ENCODE assay signal across 8 cellular contexts in genomic region chr12:117236456-117237001, GRCh38. TPM values are rescaled to one million over a fixed set of nuclear protein-coding genes. Genes with fewer than 3 reads are reported as not detected.
DNase-seq lines count a peak whose midpoint lies in the region; ATAC-seq and TF ChIP-seq lines count a peak whose summit lies in the region.

No MANE protein-coding gene starts in this region.

- WGBS in SK-N-SH (ENCODE audit: low lambda C conversion rate) = 20% methylated on average over 6 of the region's 13 CpGs

- H3K4me3 ChIP-seq in SK-N-SH (ENCODE audit: low read depth in 2 of 2, low read length in 1 of 2) (no peak overlapping the region; a peak in 1 of 4 replicates), right atrium auricular region (no peak overlapping the region)

- H2AFZ ChIP-seq in SK-N-SH (ENCODE audit: low read depth) = no peak overlapping the region

- H3K4me2 ChIP-seq in SK-N-SH = no peak overlapping the region

- H3K36me3 ChIP-seq in SK-N-SH (replicated peaks in 1 of 2; ENCODE audit: control insufficient read depth in 1 of 2, insufficient read depth in 2 of 2, low read length in 1 of 2) = no peaks in the 10 kb centered on the region
- H3K36me3 ChIP-seq in right atrium auricular region = no peaks in the 10 kb centered on the region

- H3K79me2 ChIP-seq in SK-N-SH (ENCODE audit: insufficient read depth) = no peaks in the 10 kb centered on the region

- TF ChIP-seq RAD21 in SK-N-SH (IDR thresholded peaks at IDR 0.05; ENCODE audit: low read length) = peak; percentile 80

- TF ChIP-seq CTCF in SK-N-SH (IDR thresholded peaks at IDR 0.05) (peak; percentile 77), right atrium auricular region (IDR thresholded peaks at IDR 0.05) (peak; percentile 60 to 85)

- POLR2A ChIA-PET in SK-N-SH (lab: Yijun Ruan, JAX) = no interaction called here

- no peaks in the 10 kb centered on the region for H3K9me2 ChIP-seq in SK-N-SH

- no peaks in the 10 kb centered on the region for H3K4me1 ChIP-seq in SK-N-SH (ENCODE audit: control insufficient read depth in 1 of 2, insufficient read depth in 2 of 2, low read depth in 1 of 2, low read length in 1 of 2)
- H3K4me1 ChIP-seq in right atrium auricular region = no peaks in the 10 kb centered on the region

- no peaks in the 10 kb centered on the region for H4K20me1 ChIP-seq in SK-N-SH (ENCODE audit: insufficient read depth)

- H3K27me3 ChIP-seq in SK-N-SH (ENCODE audit: insufficient read depth) (no peaks in the 10 kb centered on the region; the same call in 1 of the 2 replicates), right atrium auricular region (no peaks in the 10 kb centered on the region)

- TF ChIP-seq EP300 in SK-N-SH (IDR thresholded peaks at IDR 0.05; ENCODE audit: borderline replicate concordance in 1 of 2, low read depth in 1 of 2, low read length in 1 of 2) = no peak

- no peak overlapping the region for H3K9ac ChIP-seq in SK-N-SH

- no peaks in the 10 kb centered on the region for H3F3A ChIP-seq in SK-N-SH (replicated peaks; ENCODE audit: insufficient read depth)

- DNase-seq in GDM1 (lab: John Stamatoyannopoulos, UW) (peak; percentile 44), MV-4-11 (lab: John Stamatoyannopoulos, UW) (peak; percentile 40), SK-N-SH (peak; percentile 70), right atrium auricular region (ENCODE audit: low spot score) (peak; percentile 77), retina (peak; percentile 84), H4 (ENCODE audit: low spot score) (no peak)
- DNase-seq in activated naive CD8-positive, alpha-beta T cell treated with anti-CD3 and anti-CD28 coated beads, Interleukin-2, amount 50 U/mL, for 16 hours (ENCODE audit: low read depth, low spot score) = peak; percentile 52

- CTCF ChIA-PET in SK-N-SH (lab: Yijun Ruan, JAX) = interaction anchor here (0.6 to 7.9 kb wide), 64 partner anchors 9 to 799 kb away, joined by 3 to 102 read pairs (median 4); partner anchors contain the start of gene NOS1

- no peak overlapping the region for H3K27ac ChIP-seq in SK-N-SH (ENCODE audit: low read depth in 2 of 2, low read length in 1 of 2)
- H3K27ac ChIP-seq in right atrium auricular region = no peak overlapping the region

- H3K9me3 ChIP-seq in SK-N-SH (no peaks in the 10 kb centered on the region), right atrium auricular region (no peaks in the 10 kb centered on the region)

- ATAC-seq in GM19023 (IDR thresholded peaks at IDR 0.05; ENCODE audit: unreplicated experiment) = no peak

TF ChIP-seq in SK-N-SH, 30 proteins besides CTCF, POLR2A, EP300 and RAD21:
- TF ChIP-seq FOXJ3 (CRISPR knock-in tag; IDR thresholded peaks at IDR 0.05) (no peak), SMC3 (IDR thresholded peaks at IDR 0.05; ENCODE audit: low read depth, low read length) (peak; percentile 57)

RNA-seq across cellular contexts. Expression of gene FBXO21, which starts 46.3 kb away (rescaled TPM):
- 44.2 and 51.1 TPM in 2 replicates for polyA plus RNA-seq in SK-N-SH (2012; rRNA removed)
- polyA plus RNA-seq in SK-N-SH (2012; cell fraction: cytosol; rRNA removed) = 16.7 and 39.1 TPM in 2 replicates
- polyA plus RNA-seq in SK-N-SH (2012; cell fraction: nucleus; rRNA removed) = 31.9 and 44.2 TPM in 2 replicates
- 10 to 100 TPM; 43.5 to 77.9 TPM for total RNA-seq in right atrium auricular region
- total RNA-seq in H4 (2014; rRNA removed; shearing (Covaris generic)) = 33.7 and 38.3 TPM in 2 replicates
